8 cellular contexts compared by ENCODE assay signal in the genomic region with DNA sequence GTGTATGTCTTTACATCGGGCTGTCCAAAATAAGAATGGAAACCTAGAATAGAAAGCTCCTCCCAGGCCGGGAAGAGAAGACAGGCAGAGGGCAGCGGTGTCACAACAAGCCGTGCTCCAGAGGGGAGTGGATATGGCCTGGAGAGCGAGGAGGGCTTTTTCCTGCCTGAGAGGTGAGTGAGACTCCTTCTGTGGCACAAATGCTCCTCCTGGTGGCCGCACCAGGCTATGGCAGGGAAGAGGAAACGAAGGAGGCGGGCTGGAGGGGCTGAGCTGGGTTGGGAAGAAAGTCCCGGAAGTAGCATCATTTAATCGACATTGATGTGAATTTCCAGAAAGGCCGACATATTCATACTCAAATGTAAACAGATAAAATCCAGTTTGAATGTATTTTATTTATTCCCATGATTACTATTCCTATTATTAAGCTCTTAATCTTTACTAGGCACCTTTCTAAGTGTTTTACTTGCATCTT. TPM values are rescaled to one million over a fixed set of nuclear protein-coding genes. Genes with fewer than 3 reads are reported as not detected.
A peak's percentile ranks its signal among the peaks of the same experiment; 100 is the strongest.
DNase-seq lines count a peak whose midpoint lies in the region; ATAC-seq, FAIRE-seq and TF ChIP-seq lines count a peak whose summit lies in the region.

No MANE protein-coding gene starts in this region.

- peaks cover 64% of the 10 kb centered on the region for H3K27me3 ChIP-seq in AG04450 (ENCODE audit: control insufficient read depth, insufficient read depth, low read length)

- ATAC-seq in HG02610 (IDR thresholded peaks at IDR 0.05; ENCODE audit: unreplicated experiment): no peak

- DNase-seq in AG04450 (ENCODE audit: low read depth, low spot score): peak; percentile 39
- peak; percentile 82 for DNase-seq in H4 (ENCODE audit: low spot score)
- DNase-seq in NCI-H2227 (lab: John Stamatoyannopoulos, UW; ENCODE audit: unreplicated experiment): peak; percentile 93
- DNase-seq in MCF 10A (ENCODE audit: unreplicated experiment): peak; percentile 91
- DNase-seq in stimulated activated CD4-positive, alpha-beta T cell treated with anti-CD3 and anti-CD28 coated beads, Interleukin-1b, Interleukin-23, amount 100 ng/mL, for 1 hour (ENCODE audit: low read depth in 2 of 2): peak; percentile 26 to 66

- peaks cover 24% of the 10 kb centered on the region for H3K27me3 Mint-ChIP-seq in MCF 10A (ENCODE audit: insufficient read depth, unreplicated experiment)

- H3K4me3 ChIP-seq in AG04450 (ENCODE audit: low read depth, low read length) (no peak overlapping the region), WI38 (ENCODE audit: low read depth, low read length) (no peak overlapping the region)

- no peaks in the 10 kb centered on the region for H3K9me3 Mint-ChIP-seq in MCF 10A (ENCODE audit: unreplicated experiment)

- intact Hi-C loops in MCF 10A (cut with micrococcal nuclease): loop anchor here (1.0 to 2.0 kb wide), 3 partner anchors 89 to 355 kb away; no protein-coding TSS in a partner anchor

- POLR2A ChIA-PET in AG04450 (lab: Yijun Ruan, JAX) (interaction anchor here (0.6 to 1.1 kb wide), 3 partner anchors 60 to 159 kb away, joined by 3 to 15 read pairs (median 3); no protein-coding TSS in a partner anchor), MCF 10A (lab: Yijun Ruan, JAX) (interaction anchor here (0.6 to 1.7 kb wide), 9 partner anchors 10 to 379 kb away, joined by 3 to 13 read pairs (median 4); partner anchors contain the start of genes MEF2D and NAXE)

- H3K4me1 Mint-ChIP-seq in MCF 10A (ENCODE audit: insufficient read depth, unreplicated experiment): no peaks in the 10 kb centered on the region

- no peak overlapping the region for H3K27ac ChIP-seq in AG04450 (ENCODE audit: low read depth, low read length)

- CTCF ChIA-PET in AG04450 (lab: Charles Lee): interaction anchor here (0.6 to 7.0 kb wide), 64 partner anchors 9 to 392 kb away, joined by 3 to 445 read pairs (median 5); partner anchors contain the start of genes GPATCH4, HAPLN2, NAXE and SMG5
- CTCF ChIA-PET in MCF 10A (lab: Yijun Ruan, JAX): interaction anchor here (0.5 to 6.9 kb wide), 96 partner anchors 9 to 440 kb away, joined by 3 to 452 read pairs (median 5); partner anchors contain the start of genes CCT3, IQGAP3, NES and SMG5

- H3K27ac Mint-ChIP-seq in MCF 10A (ENCODE audit: low read depth, unreplicated experiment): no peak overlapping the region

- BruUV-seq in MCF 10A (replicated peaks; lab: Mats Ljungman, UMichigan): no TSS peak

- TF ChIP-seq CTCF in AG04450 (IDR thresholded peaks at IDR 0.05; ENCODE audit: low read depth, low read length): peak; percentile 99
- TF ChIP-seq CTCF in WI38 (IDR thresholded peaks at IDR 0.05; ENCODE audit: low read depth, low read length): peak; percentile 95
- TF ChIP-seq CTCF in MCF 10A (IDR thresholded peaks at IDR 0.05; ENCODE audit: unreplicated experiment): peak; percentile 99

- H3K36me3 Mint-ChIP-seq in MCF 10A (ENCODE audit: insufficient read depth, unreplicated experiment): no peaks in the 10 kb centered on the region

- peak; percentile 24 for FAIRE-seq in islet of Langerhans (lab: Jason Lieb, UNC)

- H3K9me3 ChIP-seq in AG04450 (ENCODE audit: control insufficient read depth, insufficient read depth, low read length): no peaks in the 10 kb centered on the region

- no peak overlapping the region for H3K4me3 Mint-ChIP-seq in MCF 10A (ENCODE audit: unreplicated experiment)

RNA-seq across cellular contexts. Expression of gene MEF2D, which starts 54.7 kb away (rescaled TPM):
- 9.9 and 14.5 TPM in 2 replicates for polyA plus RNA-seq in AG04450 (2011; rRNA removed)
- 13.3 and 18.7 TPM in 2 replicates for polyA minus RNA-seq in AG04450 (2011; rRNA and poly(A)+ RNA removed)
- 3.9 and 7.9 TPM in 2 replicates for total RNA-seq in H4 (2014; rRNA removed; shearing (Covaris generic))
- total RNA-seq in MCF 10A (2022): 113 and 131 TPM in 2 replicates

Comparison
In these comparisons a context has a peak if more than half of its experiments do, and no peak if none do; other contexts are left out.
1. DNase-seq: peak in every context shown above with its lines; median percentile 93 in NCI-H2227; 91 in MCF 10A; 82 in H4; 46 in stimulated activated CD4-positive, alpha-beta T cell treated with anti-CD3 and anti-CD28 coated beads, Interleukin-1b, Interleukin-23, amount 100 ng/mL, for 1 hour; 39 in AG04450.
2. RNA of gene MEF2D, which starts 54.7 kb away (total RNA-seq): 113 to 131 TPM in MCF 10A; 3.9 to 7.9 TPM in H4; every median in the first group is over 10 times any median in the second.
3. Peak in every context shown above with its lines, with median percentiles within 50 percentile points of each other: CTCF ChIP-seq.